In the genomic region with DNA sequence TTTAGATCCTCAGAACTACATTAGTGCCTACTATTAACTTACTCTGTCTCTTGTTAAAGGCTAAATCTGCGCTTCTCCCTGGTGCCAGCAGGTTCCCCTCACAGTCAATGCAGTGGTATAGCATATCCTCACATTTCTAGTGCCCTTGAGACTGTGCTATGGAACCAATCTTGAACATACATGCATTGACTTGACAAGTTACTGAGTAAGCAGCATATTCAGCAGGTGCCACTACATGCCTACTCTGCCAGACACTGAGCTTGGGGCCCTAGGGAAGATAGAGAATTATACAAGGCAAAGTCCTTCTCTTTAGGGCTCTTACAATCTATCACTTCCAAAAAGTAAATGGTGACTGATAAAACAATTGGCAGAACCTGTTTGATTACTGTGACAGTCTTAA, we compare ENCODE assay signal across 12 cellular contexts. TPM values are rescaled to one million over a fixed set of nuclear protein-coding genes. Genes with fewer than 3 reads are reported as not detected.
DNase-seq lines count a peak whose midpoint lies in the region; ATAC-seq and TF ChIP-seq lines count a peak whose summit lies in the region.
"Had no signal": no experiment of that assay in that cellular context is flagged by ENCODE, and none has a peak within 500 bp of the region (broad histone marks: within the 10 kb centered on the region; RNA-seq: fewer than 3 reads in every experiment).

No MANE protein-coding gene starts in this region.

- no peaks in the 10 kb centered on the region for H3K27me3 ChIP-seq in esophagus muscularis mucosa
- H3K27me3 ChIP-seq in suprapubic skin = no peaks in the 10 kb centered on the region
- H3K27me3 ChIP-seq in neuronal stem cell (ENCODE audit: control insufficient read depth in 3 of 3, insufficient read depth in 3 of 3, low read depth in 1 of 3, low read length in 3 of 3) = peaks cover 8 to 65% (median 25%) of the 10 kb centered on the region in 3 experiments

- peak in 1 of 2 donors; percentile 4 for DNase-seq in activated T-cell treated with anti-CD3 and anti-CD28 coated beads, Interleukin-2, amount 50 U/mL, for 72 hours
- DNase-seq in activated T-cell treated with anti-CD3 and anti-CD28 coated beads for 4 hours (no peak), esophagus muscularis mucosa (ENCODE audit: extremely low spot score) (no peak), suprapubic skin (ENCODE audit: low spot score in 2 of 2) (no peak), neuronal stem cell (ENCODE audit: low spot score) (no peak), HCEC 1CT (no peak)
- DNase-seq: amniotic stem cell, mesendoderm, NCI-H774 had no signal

- no peak overlapping the region for H4K91ac ChIP-seq in neuronal stem cell (ENCODE audit: low read depth, low read length, poor library complexity)

- H2BK5ac ChIP-seq in neuronal stem cell (ENCODE audit: low read length) = no peak overlapping the region

- no peak overlapping the region for H3K4me2 ChIP-seq in neuronal stem cell (ENCODE audit: insufficient read depth, low read length, poor library complexity, severe bottlenecking)

- no peak overlapping the region for H3K18ac ChIP-seq in neuronal stem cell (ENCODE audit: low read length)

- TF ChIP-seq EP300 in esophagus muscularis mucosa (IDR thresholded peaks at IDR 0.05) (no peak), suprapubic skin (IDR thresholded peaks at IDR 0.05) (no peak)

- intact Hi-C loops in esophagus muscularis mucosa (cut with DNase I) = no loop called here

- no peak for TF ChIP-seq CTCF in esophagus muscularis mucosa (IDR thresholded peaks at IDR 0.05)
- no peak for TF ChIP-seq CTCF in suprapubic skin (IDR thresholded peaks at IDR 0.05)

- peaks cover 2% of the 10 kb centered on the region in 2 donors for H3K36me3 Mint-ChIP-seq in activated T-cell treated with anti-CD3 and anti-CD28 coated beads, Interleukin-2, amount 50 U/mL, for 72 hours (ENCODE audit: insufficient read depth in 2 of 2)

- no peak overlapping the region for H3K27ac ChIP-seq in esophagus muscularis mucosa (replicated peaks in 1 of 4)
- no peak overlapping the region for H3K27ac ChIP-seq in suprapubic skin
- H3K27ac ChIP-seq in neuronal stem cell (replicated peaks; ENCODE audit: low read length) = no peak overlapping the region

- no peaks in the 10 kb centered on the region for H3K27me3 Mint-ChIP-seq in activated T-cell treated with anti-CD3 and anti-CD28 coated beads, Interleukin-2, amount 50 U/mL, for 72 hours (ENCODE audit: low read depth)

- H2BK120ac ChIP-seq in neuronal stem cell (ENCODE audit: low read depth, low read length) = no peak overlapping the region

- no peak for ATAC-seq in activated T-cell treated with anti-CD3 and anti-CD28 coated beads, Interleukin-2, amount 50 U/mL, for 72 hours (replicated peaks in 1 of 2)
- peak; percentile 5; the same call in 1 of the 3 replicates for ATAC-seq in SK-N-SH treated with all-trans-retinoic acid at 6 μM for 48 hours
- no peak for ATAC-seq in GM19463 (IDR thresholded peaks at IDR 0.05; ENCODE audit: unreplicated experiment)

- no peak overlapping the region for H4K8ac ChIP-seq in neuronal stem cell (ENCODE audit: low read depth, low read length)

- H3K4me3 Mint-ChIP-seq in activated T-cell treated with anti-CD3 and anti-CD28 coated beads, Interleukin-2, amount 50 U/mL, for 72 hours = peak overlapping the region; percentile 25 to 74

- H3K9me3 Mint-ChIP-seq in activated T-cell treated with anti-CD3 and anti-CD28 coated beads, Interleukin-2, amount 50 U/mL, for 72 hours = no peaks in the 10 kb centered on the region

- no peaks in the 10 kb centered on the region for H3K79me1 ChIP-seq in neuronal stem cell (ENCODE audit: low read depth, low read length)

- no peak overlapping the region for H3K14ac ChIP-seq in neuronal stem cell (ENCODE audit: low read length)

- H3K27ac Mint-ChIP-seq in activated T-cell treated with anti-CD3 and anti-CD28 coated beads, Interleukin-2, amount 50 U/mL, for 72 hours = peak overlapping the region; percentile 25

- H3K23ac ChIP-seq in neuronal stem cell (ENCODE audit: low read depth, low read length, poor library complexity) = no peak overlapping the region

- H3K36me3 ChIP-seq in esophagus muscularis mucosa = no peaks in the 10 kb centered on the region
- no peaks in the 10 kb centered on the region for H3K36me3 ChIP-seq in suprapubic skin
- H3K36me3 ChIP-seq in neuronal stem cell (replicated peaks in 1 of 2; ENCODE audit: control insufficient read depth in 2 of 2, insufficient read depth in 2 of 2, low read length in 2 of 2) = no peaks in the 10 kb centered on the region

- WGBS in esophagus muscularis mucosa = 90% methylated on average over 1 of the region's 1 CpG
- WGBS in suprapubic skin = 76% methylated on average over 1 of the region's 1 CpG
- WGBS in neuronal stem cell (ENCODE audit: extremely low coverage in 2 of 2, insufficient read length in 2 of 2, insufficient replicate concordance in 1 of 2), 2 donors = no CpG with 5 or more reads among the region's 1 CpG

- H2BK15ac ChIP-seq in neuronal stem cell (ENCODE audit: low read length) = no peak overlapping the region

- H3K4me3 ChIP-seq in esophagus muscularis mucosa (peak overlapping the region; percentile 3 to 80 (median 43)), suprapubic skin (peak overlapping the region; percentile 67), neuronal stem cell (ENCODE audit: low read length in 2 of 2) (no peak overlapping the region)

- no peak overlapping the region for H3K9ac ChIP-seq in neuronal stem cell (ENCODE audit: low read depth, low read length, poor library complexity)

- H3K4me1 ChIP-seq in esophagus muscularis mucosa (peaks cover 15 to 70% (median 61%) of the 10 kb centered on the region in 4 donors), suprapubic skin (peaks cover 62% of the 10 kb centered on the region), neuronal stem cell (ENCODE audit: control insufficient read depth in 2 of 2, insufficient read depth in 1 of 2, low read depth in 1 of 2, low read length in 2 of 2) (peaks cover 0 to 4% of the 10 kb centered on the region in 2 donors)

- H2BK12ac ChIP-seq in neuronal stem cell (ENCODE audit: low read length) = no peak overlapping the region

- no peaks in the 10 kb centered on the region for H3K9me3 ChIP-seq in esophagus muscularis mucosa
- no peaks in the 10 kb centered on the region for H3K9me3 ChIP-seq in suprapubic skin
- peaks cover 0 to 6% of the 10 kb centered on the region in 2 donors for H3K9me3 ChIP-seq in neuronal stem cell (replicated peaks in 1 of 2; ENCODE audit: control insufficient read depth in 2 of 2, insufficient read depth in 1 of 2, low read depth in 1 of 2, low read length in 2 of 2)

- peaks cover 52% of the 10 kb centered on the region for H3K4me1 Mint-ChIP-seq in activated T-cell treated with anti-CD3 and anti-CD28 coated beads, Interleukin-2, amount 50 U/mL, for 72 hours (ENCODE audit: low read depth)

- H2AFZ ChIP-seq in neuronal stem cell (ENCODE audit: low read length) = no peak overlapping the region

- TF ChIP-seq POLR2A in esophagus muscularis mucosa (IDR thresholded peaks at IDR 0.05; ENCODE audit: low read depth) (no peak), suprapubic skin (IDR thresholded peaks at IDR 0.05) (no peak)

- no peak overlapping the region for H2AK5ac ChIP-seq in neuronal stem cell (ENCODE audit: low read depth, low read length)

- no peak overlapping the region for H3K4ac ChIP-seq in neuronal stem cell (ENCODE audit: low read length)

TF ChIP-seq in SK-N-SH treated with all-trans-retinoic acid at 6 μM for 48 hours, 23 proteins besides CTCF, POLR2A, EP300 and RAD21 (continues in another document):
- TF ChIP-seq ZNF565 (CRISPR knock-in tag; conservative IDR thresholded peaks at IDR 0.05; ENCODE audit: low read depth) (no peak), GLIS3 (CRISPR knock-in tag; IDR thresholded peaks at IDR 0.05) (no peak), ZC3H10 (CRISPR knock-in tag; IDR thresholded peaks at IDR 0.05) (no peak), ARNTL (CRISPR knock-in tag; IDR thresholded peaks at IDR 0.05; ENCODE audit: borderline replicate concordance, low read depth) (no peak)
- TF ChIP-seq, protein P1, sequence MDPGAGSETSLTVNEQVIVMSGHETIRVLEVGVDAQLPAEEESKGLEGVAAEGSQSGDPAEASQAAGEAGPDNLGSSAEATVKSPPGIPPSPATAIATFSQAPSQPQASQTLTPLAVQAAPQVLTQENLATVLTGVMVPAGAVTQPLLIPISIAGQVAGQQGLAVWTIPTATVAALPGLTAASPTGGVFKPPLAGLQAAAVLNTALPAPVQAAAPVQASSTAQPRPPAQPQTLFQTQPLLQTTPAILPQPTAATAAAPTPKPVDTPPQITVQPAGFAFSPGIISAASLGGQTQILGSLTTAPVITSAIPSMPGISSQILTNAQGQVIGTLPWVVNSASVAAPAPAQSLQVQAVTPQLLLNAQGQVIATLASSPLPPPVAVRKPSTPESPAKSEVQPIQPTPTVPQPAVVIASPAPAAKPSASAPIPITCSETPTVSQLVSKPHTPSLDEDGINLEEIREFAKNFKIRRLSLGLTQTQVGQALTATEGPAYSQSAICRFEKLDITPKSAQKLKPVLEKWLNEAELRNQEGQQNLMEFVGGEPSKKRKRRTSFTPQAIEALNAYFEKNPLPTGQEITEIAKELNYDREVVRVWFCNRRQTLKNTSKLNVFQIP (CRISPR knock-in tag; IDR thresholded peaks at IDR 0.05; ENCODE audit: borderline replicate concordance, low read depth) = no peak

RNA-seq across cellular contexts. Expression of a gene that starts 3.2 kb away (rescaled TPM):
- total RNA-seq in activated T-cell treated with anti-CD3 and anti-CD28 coated beads, Interleukin-2, amount 50 U/mL, for 72 hours = 1 to 10 TPM; 5.4 to 5.5 TPM
- 1 to 10 TPM; 5.5 to 8.8 (median 7.2) TPM for total RNA-seq in esophagus muscularis mucosa
- total RNA-seq in suprapubic skin = 1 to 10 TPM; 1.6 to 3.5 (median 2.8) TPM
- 1.4 TPM for polyA plus RNA-seq in neuronal stem cell (2013, experiment 1 of 2)
- 1.4 TPM for polyA plus RNA-seq in neuronal stem cell (2013, experiment 2 of 2)

RNA-seq across cellular contexts. Expression of a gene that starts 20.3 kb away (rescaled TPM):
- 1 to 10 TPM; 1.1 to 1.6 TPM for total RNA-seq in activated T-cell treated with anti-CD3 and anti-CD28 coated beads, Interleukin-2, amount 50 U/mL, for 72 hours
- total RNA-seq in esophagus muscularis mucosa (1 to 10 TPM; 3.2 to 4.5 (median 4.1) TPM), suprapubic skin (1 to 10 TPM in 3 of 4 donors, under 1 TPM in 1; 0.91 to 2.5 (median 1.8) TPM)
- 0.15 TPM for polyA plus RNA-seq in neuronal stem cell (2013, experiment 1 of 2)
- polyA plus RNA-seq in neuronal stem cell (2013, experiment 2 of 2) = 0.21 TPM

RNA-seq across cellular contexts. Expression of a gene that starts 34.6 kb away (rescaled TPM):
- not detected for total RNA-seq in activated T-cell treated with anti-CD3 and anti-CD28 coated beads, Interleukin-2, amount 50 U/mL, for 72 hours
- total RNA-seq in esophagus muscularis mucosa = not detected
- not detected for total RNA-seq in suprapubic skin
- not detected for polyA plus RNA-seq in neuronal stem cell (2013, experiment 1 of 2)
- polyA plus RNA-seq in neuronal stem cell (2013, experiment 2 of 2) = not detected
- total RNA-seq: Daoy had no signal

RNA-seq across cellular contexts. Expression of a gene that starts 53.1 kb away (rescaled TPM):
- total RNA-seq in activated T-cell treated with anti-CD3 and anti-CD28 coated beads, Interleukin-2, amount 50 U/mL, for 72 hours = 10 to 100 TPM; 24.2 to 28.1 TPM
- total RNA-seq in esophagus muscularis mucosa (10 to 100 TPM; 16.2 to 20.8 (median 18.0) TPM), suprapubic skin (10 to 100 TPM in 3 of 4 donors, 1 to 10 TPM in 1; 5.0 to 23.4 (median 18.2) TPM)
- 25.1 TPM for polyA plus RNA-seq in neuronal stem cell (2013, experiment 1 of 2)
- polyA plus RNA-seq in neuronal stem cell (2013, experiment 2 of 2) = 25.9 TPM

RNA-seq across cellular contexts. Expression of a gene that starts 53.2 kb away (rescaled TPM):
- 10 to 100 TPM; 43.8 to 49.1 TPM for total RNA-seq in activated T-cell treated with anti-CD3 and anti-CD28 coated beads, Interleukin-2, amount 50 U/mL, for 72 hours
- total RNA-seq in esophagus muscularis mucosa (10 to 100 TPM in 3 of 4 donors, 1 to 10 TPM in 1; 9.9 to 12.9 (median 11.2) TPM), suprapubic skin (10 to 100 TPM; 12.2 to 45.2 (median 18.4) TPM)
- 15.8 TPM for polyA plus RNA-seq in neuronal stem cell (2013, experiment 1 of 2)
- 16.5 TPM for polyA plus RNA-seq in neuronal stem cell (2013, experiment 2 of 2)

Comparison
In these comparisons a context has a peak if more than half of its experiments do, and no peak if none do; other contexts are left out.
1. H3K4me3 ChIP-seq: peak in esophagus muscularis mucosa (4 of 4) and suprapubic skin (single experiment); none in neuronal stem cell (0 of 2).